In the genomic region with DNA sequence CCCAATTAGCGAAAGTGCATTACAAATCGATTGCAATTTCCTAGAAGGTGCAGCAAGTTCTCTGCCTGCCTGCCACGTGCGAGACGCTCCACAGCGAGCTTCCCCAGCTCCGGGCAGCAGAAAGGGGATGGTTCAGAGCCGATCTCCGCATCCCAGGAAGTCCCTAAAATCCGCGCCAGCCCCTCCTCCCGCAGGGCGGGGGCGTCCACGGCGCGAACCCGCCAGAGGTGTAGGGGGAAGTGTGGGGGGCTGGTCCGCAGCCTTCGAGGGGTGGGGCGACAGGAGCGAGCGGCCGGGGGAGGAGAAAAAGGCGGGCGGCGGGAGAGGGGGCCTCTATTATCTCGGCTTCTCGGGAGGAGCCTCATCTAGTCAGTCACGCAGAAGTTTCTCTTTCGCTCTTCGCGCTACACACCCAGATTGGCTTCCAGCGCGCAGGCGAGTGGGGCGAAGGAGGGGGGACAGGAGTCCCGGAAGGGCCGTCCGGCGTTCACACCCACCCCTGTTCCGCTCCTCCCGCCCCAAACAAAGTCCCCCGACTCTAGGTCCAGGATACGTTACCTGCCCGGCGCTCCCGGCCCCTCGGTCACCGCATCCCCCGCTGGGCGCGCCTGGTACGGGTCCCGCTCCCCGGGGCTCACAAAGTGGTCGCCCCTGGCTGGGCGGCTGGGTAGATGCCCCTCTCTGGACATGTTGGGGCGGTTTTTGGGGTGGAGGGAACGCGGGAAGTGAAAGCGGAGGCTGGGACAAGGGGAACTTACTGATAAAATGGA, we compare ENCODE assay signal across 1 cellular context.
TF ChIP-seq lines count a peak whose summit lies in the region.

No MANE protein-coding gene starts in this region.

TF ChIP-seq in K562, 482 proteins besides CTCF, POLR2A, EP300 and RAD21 (continued from another document and continues in another):
- TF ChIP-seq, protein P1, sequence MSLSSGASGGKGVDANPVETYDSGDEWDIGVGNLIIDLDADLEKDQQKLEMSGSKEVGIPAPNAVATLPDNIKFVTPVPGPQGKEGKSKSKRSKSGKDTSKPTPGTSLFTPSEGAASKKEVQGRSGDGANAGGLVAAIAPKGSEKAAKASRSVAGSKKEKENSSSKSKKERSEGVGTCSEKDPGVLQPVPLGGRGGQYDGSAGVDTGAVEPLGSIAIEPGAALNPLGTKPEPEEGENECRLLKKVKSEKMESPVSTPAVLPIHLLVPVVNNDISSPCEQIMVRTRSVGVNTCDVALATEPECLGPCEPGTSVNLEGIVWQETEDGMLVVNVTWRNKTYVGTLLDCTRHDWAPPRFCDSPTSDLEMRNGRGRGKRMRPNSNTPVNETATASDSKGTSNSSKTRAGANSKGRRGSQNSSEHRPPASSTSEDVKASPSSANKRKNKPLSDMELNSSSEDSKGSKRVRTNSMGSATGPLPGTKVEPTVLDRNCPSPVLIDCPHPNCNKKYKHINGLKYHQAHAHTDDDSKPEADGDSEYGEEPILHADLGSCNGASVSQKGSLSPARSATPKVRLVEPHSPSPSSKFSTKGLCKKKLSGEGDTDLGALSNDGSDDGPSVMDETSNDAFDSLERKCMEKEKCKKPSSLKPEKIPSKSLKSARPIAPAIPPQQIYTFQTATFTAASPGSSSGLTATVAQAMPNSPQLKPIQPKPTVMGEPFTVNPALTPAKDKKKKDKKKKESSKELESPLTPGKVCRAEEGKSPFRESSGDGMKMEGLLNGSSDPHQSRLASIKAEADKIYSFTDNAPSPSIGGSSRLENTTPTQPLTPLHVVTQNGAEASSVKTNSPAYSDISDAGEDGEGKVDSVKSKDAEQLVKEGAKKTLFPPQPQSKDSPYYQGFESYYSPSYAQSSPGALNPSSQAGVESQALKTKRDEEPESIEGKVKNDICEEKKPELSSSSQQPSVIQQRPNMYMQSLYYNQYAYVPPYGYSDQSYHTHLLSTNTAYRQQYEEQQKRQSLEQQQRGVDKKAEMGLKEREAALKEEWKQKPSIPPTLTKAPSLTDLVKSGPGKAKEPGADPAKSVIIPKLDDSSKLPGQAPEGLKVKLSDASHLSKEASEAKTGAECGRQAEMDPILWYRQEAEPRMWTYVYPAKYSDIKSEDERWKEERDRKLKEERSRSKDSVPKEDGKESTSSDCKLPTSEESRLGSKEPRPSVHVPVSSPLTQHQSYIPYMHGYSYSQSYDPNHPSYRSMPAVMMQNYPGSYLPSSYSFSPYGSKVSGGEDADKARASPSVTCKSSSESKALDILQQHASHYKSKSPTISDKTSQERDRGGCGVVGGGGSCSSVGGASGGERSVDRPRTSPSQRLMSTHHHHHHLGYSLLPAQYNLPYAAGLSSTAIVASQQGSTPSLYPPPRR (CRISPR knock-in tag; IDR thresholded peaks at IDR 0.05; ENCODE audit: borderline replicate concordance): peak; percentile 38; the same call in 1 of the 2 replicates
- TF ChIP-seq ZNF76 (CRISPR knock-in tag; IDR thresholded peaks at IDR 0.05; ENCODE audit: borderline replicate concordance) (peak; percentile 23; the same call in 1 of the 2 replicates), ARNT (IDR thresholded peaks at IDR 0.05) (no peak), ZNF239 (CRISPR knock-in tag; IDR thresholded peaks at IDR 0.05) (no peak; the same call in 1 of the 2 replicates), PHF21A (IDR thresholded peaks at IDR 0.05; ENCODE audit: borderline replicate concordance, low read depth) (0 out of 2 replicates have a peak, but pooled peaks have one; percentile 16), ILK (tag; IDR thresholded peaks at IDR 0.05; ENCODE audit: borderline replicate concordance, low read depth) (no peak), CHD2 (IDR thresholded peaks at IDR 0.05; ENCODE audit: low read depth, low read length) (0 out of 2 replicates have a peak, but pooled peaks have one; percentile 2), ZNF695 (CRISPR knock-in tag; IDR thresholded peaks at IDR 0.05) (no peak), ZNF436 (CRISPR knock-in tag; IDR thresholded peaks at IDR 0.05) (no peak), SIX5 (IDR thresholded peaks at IDR 0.05; ENCODE audit: borderline replicate concordance in 1 of 2, insufficient read depth in 1 of 2, low read depth in 1 of 2, low read length in 2 of 2) (no peak), CBFA2T2 (conservative IDR thresholded peaks at IDR 0.05) (no peak), ZNF586 (CRISPR knock-in tag; conservative IDR thresholded peaks at IDR 0.05) (no peak), SMC3 (conservative IDR thresholded peaks at IDR 0.05; ENCODE audit: insufficient read depth, low read depth, low read length) (no peak), POLR2H (tag; IDR thresholded peaks at IDR 0.05; ENCODE audit: low read depth) (peak; percentile 89), ZNF174 (CRISPR knock-in tag; IDR thresholded peaks at IDR 0.05) (no peak), ARHGAP35 (IDR thresholded peaks at IDR 0.05; ENCODE audit: partially characterized antibody) (no peak), TEAD2 (tag; IDR thresholded peaks at IDR 0.05) (no peak), ZNF589 (CRISPR knock-in tag; IDR thresholded peaks at IDR 0.05; ENCODE audit: low read depth) (no peak), CEBPB (tag; IDR thresholded peaks at IDR 0.05) (no peak), SRSF3 (IDR thresholded peaks at IDR 0.05; ENCODE audit: insufficient read depth, low read length) (no peak), FOXM1 (IDR thresholded peaks at IDR 0.05; ENCODE audit: low read depth) (peak; percentile 31; the same call in 1 of the 2 replicates), FOXM1 (CRISPR knock-in tag; IDR thresholded peaks at IDR 0.05; ENCODE audit: low read depth) (no peak), PTBP1 (IDR thresholded peaks at IDR 0.05; ENCODE audit: low read depth, low read length) (no peak), TAF1 (IDR thresholded peaks at IDR 0.05; ENCODE audit: control insufficient read depth, extremely low read depth, insufficient read depth, low read length, severe bottlenecking) (peak; percentile 89), ZFPM2 (CRISPR knock-in tag; IDR thresholded peaks at IDR 0.05) (no peak), CREM (IDR thresholded peaks at IDR 0.05; ENCODE audit: low read depth) (peak; percentile 58; the same call in 1 of the 2 replicates), KLF1 (tag; IDR thresholded peaks at IDR 0.05) (no peak), NBN (IDR thresholded peaks at IDR 0.05; ENCODE audit: low read depth) (peak; percentile 89), ZFX (CRISPR knock-in tag; IDR thresholded peaks at IDR 0.05) (peak; percentile 60; the same call in 1 of the 2 replicates), EHMT2 (IDR thresholded peaks at IDR 0.05) (no peak), NCOA2 (IDR thresholded peaks at IDR 0.05; ENCODE audit: partially characterized antibody in 2 of 2) (no peak)
- TF ChIP-seq, protein P2, sequence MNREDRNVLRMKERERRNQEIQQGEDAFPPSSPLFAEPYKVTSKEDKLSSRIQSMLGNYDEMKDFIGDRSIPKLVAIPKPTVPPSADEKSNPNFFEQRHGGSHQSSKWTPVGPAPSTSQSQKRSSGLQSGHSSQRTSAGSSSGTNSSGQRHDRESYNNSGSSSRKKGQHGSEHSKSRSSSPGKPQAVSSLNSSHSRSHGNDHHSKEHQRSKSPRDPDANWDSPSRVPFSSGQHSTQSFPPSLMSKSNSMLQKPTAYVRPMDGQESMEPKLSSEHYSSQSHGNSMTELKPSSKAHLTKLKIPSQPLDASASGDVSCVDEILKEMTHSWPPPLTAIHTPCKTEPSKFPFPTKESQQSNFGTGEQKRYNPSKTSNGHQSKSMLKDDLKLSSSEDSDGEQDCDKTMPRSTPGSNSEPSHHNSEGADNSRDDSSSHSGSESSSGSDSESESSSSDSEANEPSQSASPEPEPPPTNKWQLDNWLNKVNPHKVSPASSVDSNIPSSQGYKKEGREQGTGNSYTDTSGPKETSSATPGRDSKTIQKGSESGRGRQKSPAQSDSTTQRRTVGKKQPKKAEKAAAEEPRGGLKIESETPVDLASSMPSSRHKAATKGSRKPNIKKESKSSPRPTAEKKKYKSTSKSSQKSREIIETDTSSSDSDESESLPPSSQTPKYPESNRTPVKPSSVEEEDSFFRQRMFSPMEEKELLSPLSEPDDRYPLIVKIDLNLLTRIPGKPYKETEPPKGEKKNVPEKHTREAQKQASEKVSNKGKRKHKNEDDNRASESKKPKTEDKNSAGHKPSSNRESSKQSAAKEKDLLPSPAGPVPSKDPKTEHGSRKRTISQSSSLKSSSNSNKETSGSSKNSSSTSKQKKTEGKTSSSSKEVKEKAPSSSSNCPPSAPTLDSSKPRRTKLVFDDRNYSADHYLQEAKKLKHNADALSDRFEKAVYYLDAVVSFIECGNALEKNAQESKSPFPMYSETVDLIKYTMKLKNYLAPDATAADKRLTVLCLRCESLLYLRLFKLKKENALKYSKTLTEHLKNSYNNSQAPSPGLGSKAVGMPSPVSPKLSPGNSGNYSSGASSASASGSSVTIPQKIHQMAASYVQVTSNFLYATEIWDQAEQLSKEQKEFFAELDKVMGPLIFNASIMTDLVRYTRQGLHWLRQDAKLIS (CRISPR knock-in tag; IDR thresholded peaks at IDR 0.05): peak; percentile 93
- TF ChIP-seq, protein P3, sequence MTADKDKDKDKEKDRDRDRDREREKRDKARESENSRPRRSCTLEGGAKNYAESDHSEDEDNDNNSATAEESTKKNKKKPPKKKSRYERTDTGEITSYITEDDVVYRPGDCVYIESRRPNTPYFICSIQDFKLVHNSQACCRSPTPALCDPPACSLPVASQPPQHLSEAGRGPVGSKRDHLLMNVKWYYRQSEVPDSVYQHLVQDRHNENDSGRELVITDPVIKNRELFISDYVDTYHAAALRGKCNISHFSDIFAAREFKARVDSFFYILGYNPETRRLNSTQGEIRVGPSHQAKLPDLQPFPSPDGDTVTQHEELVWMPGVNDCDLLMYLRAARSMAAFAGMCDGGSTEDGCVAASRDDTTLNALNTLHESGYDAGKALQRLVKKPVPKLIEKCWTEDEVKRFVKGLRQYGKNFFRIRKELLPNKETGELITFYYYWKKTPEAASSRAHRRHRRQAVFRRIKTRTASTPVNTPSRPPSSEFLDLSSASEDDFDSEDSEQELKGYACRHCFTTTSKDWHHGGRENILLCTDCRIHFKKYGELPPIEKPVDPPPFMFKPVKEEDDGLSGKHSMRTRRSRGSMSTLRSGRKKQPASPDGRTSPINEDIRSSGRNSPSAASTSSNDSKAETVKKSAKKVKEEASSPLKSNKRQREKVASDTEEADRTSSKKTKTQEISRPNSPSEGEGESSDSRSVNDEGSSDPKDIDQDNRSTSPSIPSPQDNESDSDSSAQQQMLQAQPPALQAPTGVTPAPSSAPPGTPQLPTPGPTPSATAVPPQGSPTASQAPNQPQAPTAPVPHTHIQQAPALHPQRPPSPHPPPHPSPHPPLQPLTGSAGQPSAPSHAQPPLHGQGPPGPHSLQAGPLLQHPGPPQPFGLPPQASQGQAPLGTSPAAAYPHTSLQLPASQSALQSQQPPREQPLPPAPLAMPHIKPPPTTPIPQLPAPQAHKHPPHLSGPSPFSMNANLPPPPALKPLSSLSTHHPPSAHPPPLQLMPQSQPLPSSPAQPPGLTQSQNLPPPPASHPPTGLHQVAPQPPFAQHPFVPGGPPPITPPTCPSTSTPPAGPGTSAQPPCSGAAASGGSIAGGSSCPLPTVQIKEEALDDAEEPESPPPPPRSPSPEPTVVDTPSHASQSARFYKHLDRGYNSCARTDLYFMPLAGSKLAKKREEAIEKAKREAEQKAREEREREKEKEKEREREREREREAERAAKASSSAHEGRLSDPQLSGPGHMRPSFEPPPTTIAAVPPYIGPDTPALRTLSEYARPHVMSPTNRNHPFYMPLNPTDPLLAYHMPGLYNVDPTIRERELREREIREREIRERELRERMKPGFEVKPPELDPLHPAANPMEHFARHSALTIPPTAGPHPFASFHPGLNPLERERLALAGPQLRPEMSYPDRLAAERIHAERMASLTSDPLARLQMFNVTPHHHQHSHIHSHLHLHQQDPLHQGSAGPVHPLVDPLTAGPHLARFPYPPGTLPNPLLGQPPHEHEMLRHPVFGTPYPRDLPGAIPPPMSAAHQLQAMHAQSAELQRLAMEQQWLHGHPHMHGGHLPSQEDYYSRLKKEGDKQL (CRISPR knock-in tag; IDR thresholded peaks at IDR 0.05; ENCODE audit: borderline replicate concordance): no peak
- TF ChIP-seq, protein P4, sequence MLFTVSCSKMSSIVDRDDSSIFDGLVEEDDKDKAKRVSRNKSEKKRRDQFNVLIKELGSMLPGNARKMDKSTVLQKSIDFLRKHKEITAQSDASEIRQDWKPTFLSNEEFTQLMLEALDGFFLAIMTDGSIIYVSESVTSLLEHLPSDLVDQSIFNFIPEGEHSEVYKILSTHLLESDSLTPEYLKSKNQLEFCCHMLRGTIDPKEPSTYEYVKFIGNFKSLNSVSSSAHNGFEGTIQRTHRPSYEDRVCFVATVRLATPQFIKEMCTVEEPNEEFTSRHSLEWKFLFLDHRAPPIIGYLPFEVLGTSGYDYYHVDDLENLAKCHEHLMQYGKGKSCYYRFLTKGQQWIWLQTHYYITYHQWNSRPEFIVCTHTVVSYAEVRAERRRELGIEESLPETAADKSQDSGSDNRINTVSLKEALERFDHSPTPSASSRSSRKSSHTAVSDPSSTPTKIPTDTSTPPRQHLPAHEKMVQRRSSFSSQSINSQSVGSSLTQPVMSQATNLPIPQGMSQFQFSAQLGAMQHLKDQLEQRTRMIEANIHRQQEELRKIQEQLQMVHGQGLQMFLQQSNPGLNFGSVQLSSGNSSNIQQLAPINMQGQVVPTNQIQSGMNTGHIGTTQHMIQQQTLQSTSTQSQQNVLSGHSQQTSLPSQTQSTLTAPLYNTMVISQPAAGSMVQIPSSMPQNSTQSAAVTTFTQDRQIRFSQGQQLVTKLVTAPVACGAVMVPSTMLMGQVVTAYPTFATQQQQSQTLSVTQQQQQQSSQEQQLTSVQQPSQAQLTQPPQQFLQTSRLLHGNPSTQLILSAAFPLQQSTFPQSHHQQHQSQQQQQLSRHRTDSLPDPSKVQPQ (CRISPR knock-in tag; IDR thresholded peaks at IDR 0.05; ENCODE audit: borderline replicate concordance): no peak
- TF ChIP-seq, protein P5, sequence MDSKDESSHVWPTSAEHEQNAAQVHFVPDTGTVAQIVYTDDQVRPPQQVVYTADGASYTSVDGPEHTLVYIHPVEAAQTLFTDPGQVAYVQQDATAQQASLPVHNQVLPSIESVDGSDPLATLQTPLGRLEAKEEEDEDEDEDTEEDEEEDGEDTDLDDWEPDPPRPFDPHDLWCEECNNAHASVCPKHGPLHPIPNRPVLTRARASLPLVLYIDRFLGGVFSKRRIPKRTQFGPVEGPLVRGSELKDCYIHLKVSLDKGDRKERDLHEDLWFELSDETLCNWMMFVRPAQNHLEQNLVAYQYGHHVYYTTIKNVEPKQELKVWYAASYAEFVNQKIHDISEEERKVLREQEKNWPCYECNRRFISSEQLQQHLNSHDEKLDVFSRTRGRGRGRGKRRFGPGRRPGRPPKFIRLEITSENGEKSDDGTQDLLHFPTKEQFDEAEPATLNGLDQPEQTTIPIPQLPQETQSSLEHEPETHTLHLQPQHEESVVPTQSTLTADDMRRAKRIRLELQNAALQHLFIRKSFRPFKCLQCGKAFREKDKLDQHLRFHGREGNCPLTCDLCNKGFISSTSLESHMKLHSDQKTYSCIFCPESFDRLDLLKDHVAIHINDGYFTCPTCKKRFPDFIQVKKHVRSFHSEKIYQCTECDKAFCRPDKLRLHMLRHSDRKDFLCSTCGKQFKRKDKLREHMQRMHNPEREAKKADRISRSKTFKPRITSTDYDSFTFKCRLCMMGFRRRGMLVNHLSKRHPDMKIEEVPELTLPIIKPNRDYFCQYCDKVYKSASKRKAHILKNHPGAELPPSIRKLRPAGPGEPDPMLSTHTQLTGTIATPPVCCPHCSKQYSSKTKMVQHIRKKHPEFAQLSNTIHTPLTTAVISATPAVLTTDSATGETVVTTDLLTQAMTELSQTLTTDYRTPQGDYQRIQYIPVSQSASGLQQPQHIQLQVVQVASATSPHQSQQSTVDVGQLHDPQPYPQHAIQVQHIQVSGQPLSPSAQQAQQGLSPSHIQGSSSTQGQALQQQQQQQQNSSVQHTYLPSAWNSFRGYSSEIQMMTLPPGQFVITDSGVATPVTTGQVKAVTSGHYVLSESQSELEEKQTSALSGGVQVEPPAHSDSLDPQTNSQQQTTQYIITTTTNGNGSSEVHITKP (IDR thresholded peaks at IDR 0.05; ENCODE audit: partially characterized antibody): peak; percentile 63
